18 cellular contexts compared by ENCODE assay signal in the genomic region with DNA sequence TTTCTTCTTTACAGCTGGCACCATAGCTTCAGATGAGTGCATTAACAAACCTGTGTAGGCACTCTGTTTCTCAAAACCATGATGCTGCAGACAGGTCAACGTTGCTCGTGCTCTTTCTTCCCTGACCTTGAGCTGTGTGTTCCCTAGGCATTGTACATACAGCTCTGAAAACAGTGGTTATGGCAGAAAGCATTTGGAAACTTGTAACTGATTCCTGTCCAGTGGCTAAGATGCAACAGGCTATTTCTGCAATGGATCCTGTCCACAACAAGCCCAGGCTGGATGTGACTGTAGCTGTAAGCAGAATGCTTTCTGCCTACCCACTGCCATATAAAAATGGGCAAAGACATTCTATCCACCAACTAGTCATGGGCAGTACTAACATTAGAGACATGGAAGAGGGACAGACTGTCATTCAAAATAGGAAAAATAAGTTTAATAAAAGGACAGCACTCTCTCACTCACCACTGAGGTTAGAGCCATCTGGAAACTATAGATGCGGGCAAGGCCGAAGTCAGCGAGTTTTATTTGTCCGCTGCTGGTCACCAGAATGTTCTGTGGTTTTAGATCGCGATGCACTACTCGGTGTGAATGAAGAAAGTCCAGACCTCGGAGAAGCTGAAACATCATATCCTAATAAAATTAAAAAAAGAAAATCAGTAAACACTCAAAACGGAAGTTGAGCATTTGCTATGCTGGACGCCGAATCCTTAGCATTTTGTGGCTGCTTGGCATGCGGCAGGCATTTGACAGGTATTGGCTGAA.
DNase-seq lines count a peak whose midpoint lies in the region; ATAC-seq, FAIRE-seq and TF ChIP-seq lines count a peak whose summit lies in the region.
"Had no signal": no experiment of that assay in that cellular context is flagged by ENCODE, and none has a peak within 500 bp of the region (broad histone marks: within the 10 kb centered on the region; RNA-seq: fewer than 3 reads in every experiment).

No MANE protein-coding gene starts in this region.

- H3K9me3 Mint-ChIP-seq in activated T-helper 17 cell treated with anti-CD3 and anti-CD28 coated beads, Interleukin-2, amount 50 U/mL, for 72 hours = no peaks in the 10 kb centered on the region
- H3K9me3 Mint-ChIP-seq in mesothelial cell of epicardium = no peaks in the 10 kb centered on the region
- H3K9me3 Mint-ChIP-seq in T-cell = no peaks in the 10 kb centered on the region
- H3K9me3 Mint-ChIP-seq: CD4-positive, CD25-positive, alpha-beta regulatory T cell had no signal

- H3K4me3 ChIP-seq in HepG2 (replicated peaks in 1 of 3; ENCODE audit: insufficient read depth in 1 of 3, low read depth in 2 of 3, low read length in 3 of 3) (no peak overlapping the region), right lobe of liver (no peak overlapping the region)
- H3K4me3 ChIP-seq: A549, HAP-1 had no signal

- no peaks in the 10 kb centered on the region; the same call in 1 of the 2 replicates for H4K20me1 ChIP-seq in HepG2 (ENCODE audit: insufficient read depth, low read length)

- TF ChIP-seq POLR2A in HepG2 (IDR thresholded peaks at IDR 0.05; ENCODE audit: insufficient read depth in 1 of 2, low read depth in 2 of 2, low read length in 2 of 2) (no peak), right lobe of liver (IDR thresholded peaks at IDR 0.05) (no peak)

- peaks cover 49% of the 10 kb centered on the region for H3K79me2 ChIP-seq in HepG2 (ENCODE audit: insufficient read depth, low read length)

- no TSS peak for BruUV-seq in HepG2 (replicated peaks; lab: Mats Ljungman, UMichigan)

- TF ChIP-seq RAD21 in HepG2 (CRISPR knock-in tag; IDR thresholded peaks at IDR 0.05) = no peak

- H3K27ac Mint-ChIP-seq in activated T-helper 17 cell treated with anti-CD3 and anti-CD28 coated beads, Interleukin-2, amount 50 U/mL, for 72 hours = peak overlapping the region; percentile 48
- H3K27ac Mint-ChIP-seq in mesothelial cell of epicardium (peak overlapping the region; percentile 52), T-cell (peak overlapping the region in 1 of 2 donors; percentile 36)
- H3K27ac Mint-ChIP-seq: CD4-positive, CD25-positive, alpha-beta regulatory T cell had no signal

- peaks cover 23 to 69% of the 10 kb centered on the region in 2 experiments for H3K36me3 ChIP-seq in HepG2 (replicated peaks in 1 of 2; ENCODE audit: control insufficient read depth in 1 of 2, insufficient read depth in 2 of 2, low read length in 2 of 2)
- peaks cover 0 to 7% (median 0%) of the 10 kb centered on the region in 4 donors for H3K36me3 ChIP-seq in right lobe of liver

- DNase-seq in HepG2 (ENCODE audit: low spot score) (no peak), right lobe of liver (no peak), mesothelial cell of epicardium (ENCODE audit: low spot score in 2 of 2, unreplicated experiment in 2 of 2) (no peak), NCI-H345 (lab: John Stamatoyannopoulos, UW) (no peak), T-cell (no peak)
- DNase-seq: AML-193; CD4-positive, CD25-positive, alpha-beta regulatory T cell; DMS79 treated with DMSO at 0.1 percent for 48 hours; KG1; NCI-H1092; NCI-H446; PC-3 had no signal

- peak; percentile 58 for ATAC-seq in HepG2
- ATAC-seq in right lobe of liver = no peak
- ATAC-seq in activated T-helper 17 cell treated with anti-CD3 and anti-CD28 coated beads, Interleukin-2, amount 50 U/mL, for 72 hours (replicated peaks) = no peak
- ATAC-seq in T-cell (replicated peaks in 1 of 4) = no peak
- no peak for ATAC-seq in HG02798 (IDR thresholded peaks at IDR 0.05; ENCODE audit: poor library complexity, unreplicated experiment)
- no peak for ATAC-seq in GM21390 (IDR thresholded peaks at IDR 0.05; ENCODE audit: unreplicated experiment)
- ATAC-seq: A549, PC-3 had no signal

- H3K4me2 ChIP-seq in HepG2 (ENCODE audit: low read depth, low read length) = no peak overlapping the region
- H3K4me2 ChIP-seq: A549 had no signal

- in situ Hi-C loops in HepG2 (cut with HindIII; ENCODE audit: extremely low pct_ligation_motif_present, low pct_unique_long_range_greater_than_20kb) = no loop called here

- POLR2A ChIA-PET in HepG2 (lab: Yijun Ruan, JAX) = interaction anchor here (1.1 to 1.2 kb wide), 2 partner anchors 30 to 107 kb away, joined by 4 read pairs; no protein-coding TSS in a partner anchor
- POLR2A ChIA-PET in T-cell (lab: Charles Lee) = interaction anchor here in 1 of 2 donors (0.6 kb wide), 1 partner anchor 92 kb away, joined by 4 read pairs; no protein-coding TSS in a partner anchor

- H3K27me3 Mint-ChIP-seq in activated T-helper 17 cell treated with anti-CD3 and anti-CD28 coated beads, Interleukin-2, amount 50 U/mL, for 72 hours = no peaks in the 10 kb centered on the region
- no peaks in the 10 kb centered on the region for H3K27me3 Mint-ChIP-seq in mesothelial cell of epicardium (ENCODE audit: low read depth)
- H3K27me3 Mint-ChIP-seq in T-cell = no peaks in the 10 kb centered on the region
- H3K27me3 Mint-ChIP-seq: CD4-positive, CD25-positive, alpha-beta regulatory T cell had no signal

- TF ChIP-seq CTCF in HepG2 (CRISPR knock-in tag; IDR thresholded peaks at IDR 0.05) = no peak
- no peak for TF ChIP-seq CTCF in right lobe of liver (IDR thresholded peaks at IDR 0.05)
- TF ChIP-seq CTCF in mesothelial cell of epicardium (IDR thresholded peaks at IDR 0.05; ENCODE audit: unreplicated experiment) = no peak

- H2AFZ ChIP-seq in HepG2 (ENCODE audit: low read length) = no peak overlapping the region

- CTCF ChIA-PET in HepG2 (lab: Yijun Ruan, JAX; ENCODE audit: low intra/inter-chr PET ratio, low total read pairs) = no interaction called here
- CTCF ChIA-PET in T-cell (lab: Charles Lee) = interaction anchor here in 1 of 2 donors (0.7 kb wide), 1 partner anchor 107 kb away, joined by 3 read pairs; no protein-coding TSS in a partner anchor

- no peaks in the 10 kb centered on the region for H3K27me3 ChIP-seq in HepG2 (ENCODE audit: control insufficient read depth in 1 of 2, insufficient read depth in 2 of 2, low read length in 2 of 2)
- no peaks in the 10 kb centered on the region for H3K27me3 ChIP-seq in right lobe of liver

- intact Hi-C loops in HepG2 (cut with micrococcal nuclease; ENCODE audit: unreplicated experiment) (no loop called here), right lobe of liver (cut with DNase I) (no loop called here)

- peaks cover 84% of the 10 kb centered on the region for H3K36me3 Mint-ChIP-seq in activated T-helper 17 cell treated with anti-CD3 and anti-CD28 coated beads, Interleukin-2, amount 50 U/mL, for 72 hours (ENCODE audit: low read depth)
- H3K36me3 Mint-ChIP-seq in mesothelial cell of epicardium (peaks cover 23% of the 10 kb centered on the region), T-cell (peaks cover 40% of the 10 kb centered on the region)

- no peaks in the 10 kb centered on the region for H3K9me3 ChIP-seq in HepG2 (ENCODE audit: low read length)
- H3K9me3 ChIP-seq in right lobe of liver = no peaks in the 10 kb centered on the region
- H3K9me3 ChIP-seq: A549, HAP-1 had no signal

- 88% methylated on average over 14 of the region's 14 CpGs for WGBS in HepG2 (ENCODE audit: low lambda C conversion rate)
- 87% methylated on average over 14 of the region's 14 CpGs for WGBS in right lobe of liver (ENCODE audit: insufficient coverage, low coverage, low lambda C conversion rate, missing lambda C conversion rate)

- H3K4me3 Mint-ChIP-seq in activated T-helper 17 cell treated with anti-CD3 and anti-CD28 coated beads, Interleukin-2, amount 50 U/mL, for 72 hours = no peak overlapping the region
- H3K4me3 Mint-ChIP-seq in mesothelial cell of epicardium (no peak overlapping the region), T-cell (peak overlapping the region in 1 of 3 donors; percentile 2)
- H3K4me3 Mint-ChIP-seq: CD4-positive, CD25-positive, alpha-beta regulatory T cell had no signal

- H3K4me1 ChIP-seq in HepG2 (ENCODE audit: insufficient read depth, low read length) (peaks cover 17% of the 10 kb centered on the region), right lobe of liver (no peaks in the 10 kb centered on the region)

- no peak overlapping the region for H3K9ac ChIP-seq in HepG2 (ENCODE audit: insufficient read depth, low read depth, low read length)

- H3K4me1 Mint-ChIP-seq in activated T-helper 17 cell treated with anti-CD3 and anti-CD28 coated beads, Interleukin-2, amount 50 U/mL, for 72 hours = peaks cover 32% of the 10 kb centered on the region
- H3K4me1 Mint-ChIP-seq in mesothelial cell of epicardium = peaks cover 28% of the 10 kb centered on the region
- peaks cover 6 to 23% (median 23%) of the 10 kb centered on the region in 3 donors for H3K4me1 Mint-ChIP-seq in T-cell

- no peak for TF ChIP-seq EP300 in HepG2 (IDR thresholded peaks at IDR 0.05; ENCODE audit: low read depth in 2 of 2, low read length in 2 of 2)
- no peak for TF ChIP-seq EP300 in HepG2 (CRISPR knock-in tag; IDR thresholded peaks at IDR 0.05; ENCODE audit: borderline replicate concordance)

- peak overlapping the region; percentile 11 for H3K27ac ChIP-seq in HepG2 (ENCODE audit: extremely low read length, insufficient read depth, low read length)
- H3K27ac ChIP-seq in right lobe of liver = no peak overlapping the region
- H3K27ac ChIP-seq: A549, HL-60 had no signal

- no peak for FAIRE-seq in HepG2 (lab: Jason Lieb, UNC)
- FAIRE-seq: A549 had no signal

TF ChIP-seq in HepG2, 621 proteins besides CTCF, POLR2A, EP300 and RAD21 (continues in another document):
- TF ChIP-seq GPBP1L1 (CRISPR knock-in tag; IDR thresholded peaks at IDR 0.05) (no peak), SOX13 (IDR thresholded peaks at IDR 0.05) (no peak), SOX13 (CRISPR knock-in tag; conservative IDR thresholded peaks at IDR 0.05 in 1 of 2, IDR thresholded peaks at IDR 0.05 in 1 of 2) (0 out of 4 replicates have a peak, but pooled peaks of 1 of the 2 experiments have one; percentile 21), ZNF546 (CRISPR knock-in tag; conservative IDR thresholded peaks at IDR 0.05) (no peak), ZNF562 (CRISPR knock-in tag; IDR thresholded peaks at IDR 0.05; ENCODE audit: borderline replicate concordance) (no peak), MXD4 (CRISPR knock-in tag; IDR thresholded peaks at IDR 0.05) (no peak), ZNF615 (CRISPR knock-in tag; IDR thresholded peaks at IDR 0.05; ENCODE audit: borderline replicate concordance) (no peak), HNF4A (CRISPR knock-in tag; IDR thresholded peaks at IDR 0.05) (peak; percentile 19; the same call in 1 of the 2 replicates), SOX6 (IDR thresholded peaks at IDR 0.05) (no peak), SOX6 (CRISPR knock-in tag; IDR thresholded peaks at IDR 0.05) (0 out of 2 replicates have a peak, but pooled peaks have one; percentile 21), ZNF550 (CRISPR knock-in tag; IDR thresholded peaks at IDR 0.05; ENCODE audit: borderline replicate concordance) (no peak)
